In the genomic region with DNA sequence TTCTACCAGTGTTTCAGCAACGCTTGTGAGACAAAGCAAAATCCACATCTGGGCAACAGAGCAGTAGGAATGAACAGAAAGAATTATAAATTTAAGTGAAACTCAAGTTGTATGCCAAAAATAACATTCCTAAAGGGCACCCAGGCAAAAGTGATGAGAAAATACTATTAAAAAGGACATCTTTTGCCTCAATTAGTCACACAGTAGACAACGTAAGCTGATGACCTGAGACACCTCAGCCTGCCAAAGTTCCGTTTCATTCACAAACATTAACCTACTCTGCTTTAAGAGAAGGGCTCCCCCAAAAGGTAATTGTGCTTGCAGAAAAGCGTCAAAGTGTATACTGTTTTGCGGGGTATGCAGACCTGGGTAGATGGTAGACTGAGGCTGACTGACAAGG, we compare ENCODE assay signal across 27 cellular contexts. TPM values are rescaled to one million over a fixed set of nuclear protein-coding genes. Genes with fewer than 3 reads are reported as not detected.
DNase-seq lines count a peak whose midpoint lies in the region; ATAC-seq lines count a peak whose summit lies in the region.
"Had no signal": no experiment of that assay in that cellular context is flagged by ENCODE, and none has a peak within 500 bp of the region (broad histone marks: within the 10 kb centered on the region; RNA-seq: fewer than 3 reads in every experiment).

No MANE protein-coding gene starts in this region.

- H3K36me3 Mint-ChIP-seq in activated naive CD8-positive, alpha-beta T cell: peaks cover 2% of the 10 kb centered on the region
- H3K36me3 Mint-ChIP-seq in activated naive CD8-positive, alpha-beta T cell treated with anti-CD3 and anti-CD28 coated beads for 36 hours: peaks cover 16% of the 10 kb centered on the region
- H3K36me3 Mint-ChIP-seq: brain, naive B cell had no signal

- H3K27me3 ChIP-seq in trophoblast cell (ENCODE audit: insufficient read depth, low read length): no peaks in the 10 kb centered on the region
- no peaks in the 10 kb centered on the region for H3K27me3 ChIP-seq in H7 (ENCODE audit: control insufficient read depth, insufficient read depth, low read length)
- H3K27me3 ChIP-seq: BLaER1 treated with 17β-estradiol and CSF1 and Interleukin-3, amounts not matched to agents 10 nM and 100 nM; esophagus muscularis mucosa; vagina had no signal

- no peak overlapping the region for H3K23ac ChIP-seq in trophoblast cell (ENCODE audit: low read length)

- no peak overlapping the region for H3K14ac ChIP-seq in trophoblast cell (ENCODE audit: low read length)

- H3K79me2 ChIP-seq in trophoblast cell (ENCODE audit: control insufficient read depth, insufficient read depth, low read length, poor library complexity): peaks cover 35% of the 10 kb centered on the region

- no peak overlapping the region for H3K4me3 Mint-ChIP-seq in activated naive CD8-positive, alpha-beta T cell
- H3K4me3 Mint-ChIP-seq in activated naive CD8-positive, alpha-beta T cell treated with anti-CD3 and anti-CD28 coated beads for 36 hours: no peak overlapping the region
- H3K4me3 Mint-ChIP-seq: naive B cell had no signal

- no peak overlapping the region for H4K8ac ChIP-seq in trophoblast cell (ENCODE audit: low read depth, low read length)

- no peak overlapping the region for H2BK12ac ChIP-seq in trophoblast cell (ENCODE audit: low read length)

- peaks cover 0 to 3% of the 10 kb centered on the region in 2 experiments for H3K36me3 ChIP-seq in trophoblast cell (ENCODE audit: control insufficient read depth in 1 of 2, insufficient read depth in 2 of 2, low read length in 2 of 2)
- H3K36me3 ChIP-seq in H7 (replicated peaks; ENCODE audit: control insufficient read depth, insufficient read depth, low read length): no peaks in the 10 kb centered on the region
- H3K36me3 ChIP-seq: esophagus muscularis mucosa, vagina, WERI-Rb-1 had no signal

- peaks cover 77% of the 10 kb centered on the region for H3K4me1 Mint-ChIP-seq in activated naive CD8-positive, alpha-beta T cell (ENCODE audit: low read depth)
- H3K4me1 Mint-ChIP-seq in activated naive CD8-positive, alpha-beta T cell treated with anti-CD3 and anti-CD28 coated beads for 36 hours: peaks cover 64% of the 10 kb centered on the region

- DNase-seq in activated naive CD8-positive, alpha-beta T cell treated with anti-CD3 and anti-CD28 coated beads for 36 hours: no peak
- DNase-seq in M059J (ENCODE audit: low read depth): peak; percentile 31
- DNase-seq in fibroblast of gingiva (ENCODE audit: low read depth): peak; percentile 16
- DNase-seq in trophoblast cell: no peak
- DNase-seq in H7: no peak
- DNase-seq: activated naive CD4-positive, alpha-beta T cell treated with anti-CD3 and anti-CD28 coated beads, Interleukin-2, amount 50 U/mL, for 16 hours; activated T-cell treated with anti-CD3 and anti-CD28 coated beads, Interleukin-2, amount 50 U/mL, for 72 hours; glutamatergic neuron; HCEC 1CT; left cardiac atrium; mesendoderm; MV-4-11; naive B cell; NCI-H1694; NCI-H69; RPMI8226; SK-N-SH; WERI-Rb-1 had no signal

- no peak overlapping the region for H2BK5ac ChIP-seq in trophoblast cell (ENCODE audit: low read depth, low read length, poor library complexity)

- peak overlapping the region; percentile 68 for H3K4ac ChIP-seq in trophoblast cell (ENCODE audit: low read depth, low read length)

- no CpG with 5 or more reads among the region's 5 CpGs for WGBS in trophoblast cell (ENCODE audit: extremely low coverage, insufficient coverage, insufficient read length)

- peaks cover 9 to 12% of the 10 kb centered on the region in 2 experiments for H3K4me1 ChIP-seq in trophoblast cell (ENCODE audit: control insufficient read depth in 1 of 2, insufficient read depth in 2 of 2, low read length in 2 of 2)

- H3K4me2 ChIP-seq in trophoblast cell (ENCODE audit: low read length): no peak overlapping the region
- H3K4me2 ChIP-seq: SK-N-SH had no signal

- no peak overlapping the region for H3K9ac ChIP-seq in trophoblast cell (ENCODE audit: low read length)
- H3K9ac ChIP-seq: BLaER1 treated with 17β-estradiol and CSF1 and Interleukin-3, amounts not matched to agents 10 nM and 100 nM; parathyroid adenoma; SK-N-SH had no signal

- H3K27ac Mint-ChIP-seq in activated naive CD8-positive, alpha-beta T cell: peak overlapping the region; percentile 93
- H3K27ac Mint-ChIP-seq in activated naive CD8-positive, alpha-beta T cell treated with anti-CD3 and anti-CD28 coated beads for 36 hours: no peak overlapping the region

- H3K9me3 Mint-ChIP-seq in activated naive CD8-positive, alpha-beta T cell (ENCODE audit: low read depth): no peaks in the 10 kb centered on the region
- H3K9me3 Mint-ChIP-seq in activated naive CD8-positive, alpha-beta T cell treated with anti-CD3 and anti-CD28 coated beads for 36 hours: no peaks in the 10 kb centered on the region
- H3K9me3 Mint-ChIP-seq: activated T-cell treated with anti-CD3 and anti-CD28 coated beads, Interleukin-2, amount 50 U/mL, for 72 hours; brain; naive B cell had no signal

- no peak overlapping the region for H2AK5ac ChIP-seq in trophoblast cell (ENCODE audit: low read length)

- H4K12ac ChIP-seq in trophoblast cell (ENCODE audit: low read depth, low read length): no peak overlapping the region

- no peaks in the 10 kb centered on the region for H3K27me3 Mint-ChIP-seq in activated naive CD8-positive, alpha-beta T cell
- no peaks in the 10 kb centered on the region for H3K27me3 Mint-ChIP-seq in activated naive CD8-positive, alpha-beta T cell treated with anti-CD3 and anti-CD28 coated beads for 36 hours
- H3K27me3 Mint-ChIP-seq: brain, naive B cell had no signal

- no peak overlapping the region for H3K27ac ChIP-seq in trophoblast cell (ENCODE audit: low read depth, low read length)
- H3K27ac ChIP-seq: BLaER1 treated with 17β-estradiol and CSF1 and Interleukin-3, amounts not matched to agents 10 nM and 100 nM; esophagus muscularis mucosa; parathyroid adenoma; vagina; WERI-Rb-1 had no signal

- H3K18ac ChIP-seq in trophoblast cell (ENCODE audit: low read length): no peak overlapping the region

- H2AFZ ChIP-seq in trophoblast cell (ENCODE audit: insufficient read depth, low read length, poor library complexity): no peak overlapping the region
- H2AFZ ChIP-seq: parathyroid adenoma had no signal

- H2BK120ac ChIP-seq in trophoblast cell (ENCODE audit: insufficient read depth, low read length, poor library complexity): no peak overlapping the region

- H3K4me3 ChIP-seq in trophoblast cell (ENCODE audit: low read depth, low read length) (no peak overlapping the region), H7 (ENCODE audit: insufficient read depth, low read depth, low read length) (no peak overlapping the region)
- H3K4me3 ChIP-seq: BLaER1 treated with 17β-estradiol and CSF1 and Interleukin-3, amounts not matched to agents 10 nM and 100 nM; esophagus muscularis mucosa; K562; vagina had no signal

- H3K9me3 ChIP-seq in trophoblast cell (ENCODE audit: insufficient read depth, low read depth, low read length): no peaks in the 10 kb centered on the region
- H3K9me3 ChIP-seq: BLaER1 treated with 17β-estradiol and CSF1 and Interleukin-3, amounts not matched to agents 10 nM and 100 nM; esophagus muscularis mucosa; SK-N-SH; vagina had no signal

- no peaks in the 10 kb centered on the region for H3K79me1 ChIP-seq in trophoblast cell (ENCODE audit: low read length)

- no peak for ATAC-seq in GM21786 (IDR thresholded peaks at IDR 0.05; ENCODE audit: unreplicated experiment)
- no peak for ATAC-seq in HG02759 (IDR thresholded peaks at IDR 0.05; ENCODE audit: unreplicated experiment)
- ATAC-seq: activated T-cell treated with anti-CD3 and anti-CD28 coated beads, Interleukin-2, amount 50 U/mL, for 72 hours; K562; left cardiac atrium had no signal

- no peak overlapping the region for H4K91ac ChIP-seq in trophoblast cell (ENCODE audit: low read depth, low read length)

RNA-seq across cellular contexts. Expression of a gene that starts 7.2 kb away (rescaled TPM):
- total RNA-seq in activated naive CD8-positive, alpha-beta T cell treated with anti-CD3 and anti-CD28 coated beads for 36 hours: 100 to 1,000 TPM; 272 to 286 TPM
- total RNA-seq in M059J (2014; rRNA removed; shearing (Covaris generic)): 233 and 426 TPM in 2 replicates
- polyA plus RNA-seq in trophoblast cell (2013): 771 and 822 TPM in 2 replicates
- total RNA-seq in H7 (2014; rRNA removed; shearing (Covaris generic)): 362 and 415 TPM in 2 replicates

RNA-seq across cellular contexts. Expression of a gene that starts 7.5 kb away (rescaled TPM):
- total RNA-seq in activated naive CD8-positive, alpha-beta T cell treated with anti-CD3 and anti-CD28 coated beads for 36 hours: 100 to 1,000 TPM; 263 to 265 TPM
- 234 and 310 TPM in 2 replicates for total RNA-seq in M059J (2014; rRNA removed; shearing (Covaris generic))
- 334 and 340 TPM in 2 replicates for polyA plus RNA-seq in trophoblast cell (2013)
- total RNA-seq in H7 (2014; rRNA removed; shearing (Covaris generic)): 249 and 274 TPM in 2 replicates

RNA-seq across cellular contexts. Expression of a gene that starts 47.8 kb away (rescaled TPM):
- total RNA-seq in activated naive CD8-positive, alpha-beta T cell treated with anti-CD3 and anti-CD28 coated beads for 36 hours: 10 to 100 TPM; 32.7 to 36.8 TPM
- total RNA-seq in M059J (2014; rRNA removed; shearing (Covaris generic)): 12.8 and 17.0 TPM in 2 replicates
- polyA plus RNA-seq in trophoblast cell (2013): 20.0 and 20.1 TPM in 2 replicates
- 19.5 and 20.4 TPM in 2 replicates for total RNA-seq in H7 (2014; rRNA removed; shearing (Covaris generic))

Comparison
In these comparisons a context has a peak if more than half of its experiments do, and no peak if none do; other contexts are left out.
1. DNase-seq: peak in M059J (single experiment) and fibroblast of gingiva (single experiment); none in activated naive CD8-positive, alpha-beta T cell treated with anti-CD3 and anti-CD28 coated beads for 36 hours (single experiment), trophoblast cell (0 of 2) and H7 (single experiment).